Comparison of ENCODE assay signal across 1 cellular context in the genomic region with DNA sequence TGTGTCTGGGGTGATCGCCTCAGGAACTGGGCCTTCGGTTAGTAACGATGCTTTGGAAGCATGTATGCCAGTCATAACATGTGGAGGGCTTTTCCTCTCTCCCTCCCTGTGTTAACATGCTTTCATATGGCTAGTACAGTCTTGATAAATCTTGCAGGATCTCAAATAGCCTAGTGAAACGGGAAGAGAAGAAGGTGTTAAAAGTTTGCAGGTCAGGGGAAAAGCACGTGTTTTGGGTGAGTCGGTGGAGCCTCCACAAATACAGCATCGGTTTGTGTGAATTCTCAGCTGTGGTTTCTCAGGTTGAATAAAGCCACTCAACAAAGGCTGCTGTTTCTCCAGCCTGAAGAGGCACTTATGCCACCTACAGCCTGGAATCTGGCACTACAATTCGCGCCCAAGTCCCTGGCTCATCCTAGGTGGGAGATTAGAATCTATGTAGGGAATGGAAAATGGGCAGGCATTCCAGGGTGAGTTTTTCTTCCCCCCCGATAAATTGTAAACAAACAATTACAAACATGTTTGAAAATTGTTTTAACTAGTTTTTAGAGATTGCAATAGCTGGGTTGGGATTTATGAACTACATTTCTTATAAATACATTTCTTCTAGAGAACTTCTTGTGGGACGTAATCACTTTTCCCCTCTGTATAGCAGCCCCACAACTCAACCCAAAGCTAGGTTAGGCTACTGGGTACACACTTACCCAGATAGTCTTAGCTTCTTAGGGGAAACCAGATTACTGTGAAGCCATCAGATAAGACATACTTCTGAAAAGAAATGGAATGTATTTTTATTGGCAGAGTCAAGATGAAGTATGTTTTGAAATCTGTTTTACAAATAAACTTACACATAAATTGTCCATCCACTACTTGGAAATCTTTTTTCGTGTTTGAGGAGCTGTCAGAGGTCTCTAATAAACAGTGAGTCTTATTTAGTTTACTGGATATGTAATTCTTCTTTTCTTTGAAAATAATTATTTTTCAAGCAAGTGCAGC.
TF ChIP-seq lines count a peak whose summit lies in the region.

No MANE protein-coding gene starts in this region.

TF ChIP-seq in GM12878, 131 proteins besides CTCF, POLR2A, EP300 and RAD21 (continued from another document):
- TF ChIP-seq, protein P1, sequence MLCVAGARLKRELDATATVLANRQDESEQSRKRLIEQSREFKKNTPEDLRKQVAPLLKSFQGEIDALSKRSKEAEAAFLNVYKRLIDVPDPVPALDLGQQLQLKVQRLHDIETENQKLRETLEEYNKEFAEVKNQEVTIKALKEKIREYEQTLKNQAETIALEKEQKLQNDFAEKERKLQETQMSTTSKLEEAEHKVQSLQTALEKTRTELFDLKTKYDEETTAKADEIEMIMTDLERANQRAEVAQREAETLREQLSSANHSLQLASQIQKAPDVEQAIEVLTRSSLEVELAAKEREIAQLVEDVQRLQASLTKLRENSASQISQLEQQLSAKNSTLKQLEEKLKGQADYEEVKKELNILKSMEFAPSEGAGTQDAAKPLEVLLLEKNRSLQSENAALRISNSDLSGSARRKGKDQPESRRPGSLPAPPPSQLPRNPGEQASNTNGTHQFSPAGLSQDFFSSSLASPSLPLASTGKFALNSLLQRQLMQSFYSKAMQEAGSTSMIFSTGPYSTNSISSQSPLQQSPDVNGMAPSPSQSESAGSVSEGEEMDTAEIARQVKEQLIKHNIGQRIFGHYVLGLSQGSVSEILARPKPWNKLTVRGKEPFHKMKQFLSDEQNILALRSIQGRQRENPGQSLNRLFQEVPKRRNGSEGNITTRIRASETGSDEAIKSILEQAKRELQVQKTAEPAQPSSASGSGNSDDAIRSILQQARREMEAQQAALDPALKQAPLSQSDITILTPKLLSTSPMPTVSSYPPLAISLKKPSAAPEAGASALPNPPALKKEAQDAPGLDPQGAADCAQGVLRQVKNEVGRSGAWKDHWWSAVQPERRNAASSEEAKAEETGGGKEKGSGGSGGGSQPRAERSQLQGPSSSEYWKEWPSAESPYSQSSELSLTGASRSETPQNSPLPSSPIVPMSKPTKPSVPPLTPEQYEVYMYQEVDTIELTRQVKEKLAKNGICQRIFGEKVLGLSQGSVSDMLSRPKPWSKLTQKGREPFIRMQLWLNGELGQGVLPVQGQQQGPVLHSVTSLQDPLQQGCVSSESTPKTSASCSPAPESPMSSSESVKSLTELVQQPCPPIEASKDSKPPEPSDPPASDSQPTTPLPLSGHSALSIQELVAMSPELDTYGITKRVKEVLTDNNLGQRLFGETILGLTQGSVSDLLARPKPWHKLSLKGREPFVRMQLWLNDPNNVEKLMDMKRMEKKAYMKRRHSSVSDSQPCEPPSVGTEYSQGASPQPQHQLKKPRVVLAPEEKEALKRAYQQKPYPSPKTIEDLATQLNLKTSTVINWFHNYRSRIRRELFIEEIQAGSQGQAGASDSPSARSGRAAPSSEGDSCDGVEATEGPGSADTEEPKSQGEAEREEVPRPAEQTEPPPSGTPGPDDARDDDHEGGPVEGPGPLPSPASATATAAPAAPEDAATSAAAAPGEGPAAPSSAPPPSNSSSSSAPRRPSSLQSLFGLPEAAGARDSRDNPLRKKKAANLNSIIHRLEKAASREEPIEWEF (IDR thresholded peaks at IDR 0.05; ENCODE audit: insufficient replicate concordance, low read depth, low read length): no peak
- TF ChIP-seq STAT3 (IDR thresholded peaks at IDR 0.05; ENCODE audit: low read depth, low read length) (no peak), CREB1 (IDR thresholded peaks at IDR 0.05; ENCODE audit: low read depth) (no peak), NR2C2 (IDR thresholded peaks at IDR 0.05; ENCODE audit: borderline replicate concordance, control insufficient read depth, insufficient read length, low read depth) (no peak), TCF3 (IDR thresholded peaks at IDR 0.05; ENCODE audit: borderline replicate concordance, insufficient read depth, low read depth, low read length) (no peak), HDAC2 (IDR thresholded peaks at IDR 0.05) (no peak), NR2F1 (conservative IDR thresholded peaks at IDR 0.05) (no peak), SUPT20H (IDR thresholded peaks at IDR 0.05; ENCODE audit: borderline replicate concordance, control insufficient read depth, low read depth, low read length) (no peak), BMI1 (IDR thresholded peaks at IDR 0.05; ENCODE audit: borderline replicate concordance) (no peak), JUND (IDR thresholded peaks at IDR 0.05; ENCODE audit: low read depth, low read length) (no peak), TCF7 (IDR thresholded peaks at IDR 0.05; ENCODE audit: borderline replicate concordance) (no peak), HCFC1 (IDR thresholded peaks at IDR 0.05; ENCODE audit: low read length) (no peak), YBX1 (IDR thresholded peaks at IDR 0.05) (no peak), NR2C1 (IDR thresholded peaks at IDR 0.05) (no peak), TCF12 (IDR thresholded peaks at IDR 0.05; ENCODE audit: low read depth, low read length) (no peak)
- TF ChIP-seq, protein P2, sequence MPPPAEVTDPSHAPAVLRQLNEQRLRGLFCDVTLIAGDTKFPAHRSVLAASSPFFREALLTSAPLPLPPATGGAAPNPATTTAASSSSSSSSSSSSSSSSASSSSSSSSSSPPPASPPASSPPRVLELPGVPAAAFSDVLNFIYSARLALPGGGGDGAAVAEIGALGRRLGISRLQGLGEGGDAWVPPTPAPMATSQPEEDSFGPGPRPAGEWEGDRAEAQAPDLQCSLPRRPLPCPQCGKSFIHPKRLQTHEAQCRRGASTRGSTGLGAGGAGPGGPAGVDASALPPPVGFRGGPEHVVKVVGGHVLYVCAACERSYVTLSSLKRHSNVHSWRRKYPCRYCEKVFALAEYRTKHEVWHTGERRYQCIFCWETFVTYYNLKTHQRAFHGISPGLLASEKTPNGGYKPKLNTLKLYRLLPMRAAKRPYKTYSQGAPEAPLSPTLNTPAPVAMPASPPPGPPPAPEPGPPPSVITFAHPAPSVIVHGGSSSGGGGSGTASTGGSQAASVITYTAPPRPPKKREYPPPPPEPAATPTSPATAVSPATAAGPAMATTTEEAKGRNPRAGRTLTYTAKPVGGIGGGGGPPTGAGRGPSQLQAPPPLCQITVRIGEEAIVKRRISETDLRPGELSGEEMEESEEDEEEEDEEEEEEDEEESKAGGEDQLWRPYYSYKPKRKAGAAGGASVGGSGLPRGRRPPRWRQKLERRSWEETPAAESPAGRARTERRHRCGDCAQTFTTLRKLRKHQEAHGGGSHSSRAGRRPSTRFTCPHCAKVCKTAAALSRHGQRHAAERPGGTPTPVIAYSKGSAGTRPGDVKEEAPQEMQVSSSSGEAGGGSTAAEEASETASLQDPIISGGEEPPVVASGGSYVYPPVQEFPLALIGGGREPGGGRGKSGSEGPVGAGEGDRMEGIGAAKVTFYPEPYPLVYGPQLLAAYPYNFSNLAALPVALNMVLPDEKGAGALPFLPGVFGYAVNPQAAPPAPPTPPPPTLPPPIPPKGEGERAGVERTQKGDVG (CRISPR knock-in tag; IDR thresholded peaks at IDR 0.05): no peak
- TF ChIP-seq, protein P3, sequence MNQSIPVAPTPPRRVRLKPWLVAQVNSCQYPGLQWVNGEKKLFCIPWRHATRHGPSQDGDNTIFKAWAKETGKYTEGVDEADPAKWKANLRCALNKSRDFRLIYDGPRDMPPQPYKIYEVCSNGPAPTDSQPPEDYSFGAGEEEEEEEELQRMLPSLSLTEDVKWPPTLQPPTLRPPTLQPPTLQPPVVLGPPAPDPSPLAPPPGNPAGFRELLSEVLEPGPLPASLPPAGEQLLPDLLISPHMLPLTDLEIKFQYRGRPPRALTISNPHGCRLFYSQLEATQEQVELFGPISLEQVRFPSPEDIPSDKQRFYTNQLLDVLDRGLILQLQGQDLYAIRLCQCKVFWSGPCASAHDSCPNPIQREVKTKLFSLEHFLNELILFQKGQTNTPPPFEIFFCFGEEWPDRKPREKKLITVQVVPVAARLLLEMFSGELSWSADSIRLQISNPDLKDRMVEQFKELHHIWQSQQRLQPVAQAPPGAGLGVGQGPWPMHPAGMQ (IDR thresholded peaks at IDR 0.05; ENCODE audit: borderline replicate concordance): no peak
